In genomic region chr12:113055594-113056380, GRCh38 we compare ENCODE assay signal across 11 cellular contexts. TPM values are rescaled to one million over a fixed set of nuclear protein-coding genes. Genes with fewer than 3 reads are reported as not detected.
DNase-seq lines count a peak whose midpoint lies in the region; ATAC-seq and TF ChIP-seq lines count a peak whose summit lies in the region.
"Had no signal": no experiment of that assay in that cellular context is flagged by ENCODE, and none has a peak within 500 bp of the region (broad histone marks: within the 10 kb centered on the region; RNA-seq: fewer than 3 reads in every experiment).

No MANE protein-coding gene starts in this region.

- TF ChIP-seq CTCF in prostate gland (IDR thresholded peaks at IDR 0.05): no peak

- ATAC-seq in stimulated activated naive CD8-positive, alpha-beta T cell treated with anti-CD3 and anti-CD28 coated beads, Interleukin-15, Interleukin-2, amounts not matched to agents 100 U/mL and 50 U/mL, for 24 hours: no peak
- ATAC-seq in activated naive CD8-positive, alpha-beta T cell treated with anti-CD3 and anti-CD28 coated beads, Interleukin-2, amount 50 U/mL, for 24 hours: no peak
- ATAC-seq in GM18498 (IDR thresholded peaks at IDR 0.05; ENCODE audit: unreplicated experiment) (no peak), HG03565 (IDR thresholded peaks at IDR 0.05; ENCODE audit: unreplicated experiment) (no peak), HG03159 (IDR thresholded peaks at IDR 0.05; ENCODE audit: unreplicated experiment) (no peak)

- H3K36me3 Mint-ChIP-seq in stimulated activated naive CD8-positive, alpha-beta T cell treated with anti-CD3 and anti-CD28 coated beads, Interleukin-15, Interleukin-2, amounts not matched to agents 100 ng/mL and 50 ng/mL, for 24 hours (ENCODE audit: low read depth): no peaks in the 10 kb centered on the region
- no peaks in the 10 kb centered on the region for H3K36me3 Mint-ChIP-seq in activated naive CD8-positive, alpha-beta T cell treated with anti-CD3 and anti-CD28 coated beads, Interleukin-2, amount 50 U/mL, for 24 hours (ENCODE audit: low read depth)

- WGBS in mesodermal cell (ENCODE audit: insufficient coverage in 2 of 2), 2 experiments: 67 to 84% methylated on average over 4 to 9 of the region's 13 CpGs
- 54% methylated on average over 13 of the region's 13 CpGs for WGBS in prostate gland

- H3K27ac Mint-ChIP-seq in stimulated activated naive CD8-positive, alpha-beta T cell treated with anti-CD3 and anti-CD28 coated beads, Interleukin-15, Interleukin-2, amounts not matched to agents 100 ng/mL and 50 ng/mL, for 24 hours: no peak overlapping the region
- peak overlapping the region; percentile 23 for H3K27ac Mint-ChIP-seq in activated naive CD8-positive, alpha-beta T cell treated with anti-CD3 and anti-CD28 coated beads, Interleukin-2, amount 50 U/mL, for 24 hours

- intact Hi-C loops in prostate gland (cut with DNase I): no loop called here

- DNase-seq in stimulated activated naive CD8-positive, alpha-beta T cell treated with anti-CD3 and anti-CD28 coated beads, Interleukin-15, Interleukin-2, amounts not matched to agents 100 U/mL and 50 U/mL, for 24 hours: no peak
- DNase-seq in activated naive CD8-positive, alpha-beta T cell treated with anti-CD3 and anti-CD28 coated beads, Interleukin-2, amount 50 U/mL, for 24 hours: no peak
- no peak for DNase-seq in prostate gland (ENCODE audit: low spot score)
- DNase-seq: esophagus squamous epithelium, NCI-H2107 had no signal

- H3K27ac ChIP-seq in mesodermal cell (ENCODE audit: low read depth, low read length, severe bottlenecking) (no peak overlapping the region), prostate gland (no peak overlapping the region)
- H3K27ac ChIP-seq: C4-2B had no signal

- no peaks in the 10 kb centered on the region for H3K27me3 ChIP-seq in prostate gland (replicated peaks; ENCODE audit: insufficient read depth)

- H3K4me1 ChIP-seq in mesodermal cell (ENCODE audit: control insufficient read depth, insufficient read depth, low read length, poor library complexity, severe bottlenecking) (no peaks in the 10 kb centered on the region), prostate gland (replicated peaks) (peaks cover 3% of the 10 kb centered on the region)

- TF ChIP-seq POLR2A in prostate gland (IDR thresholded peaks at IDR 0.05): no peak

- H3K27me3 Mint-ChIP-seq in stimulated activated naive CD8-positive, alpha-beta T cell treated with anti-CD3 and anti-CD28 coated beads, Interleukin-15, Interleukin-2, amounts not matched to agents 100 ng/mL and 50 ng/mL, for 24 hours: no peaks in the 10 kb centered on the region
- H3K27me3 Mint-ChIP-seq in activated naive CD8-positive, alpha-beta T cell treated with anti-CD3 and anti-CD28 coated beads, Interleukin-2, amount 50 U/mL, for 24 hours: peaks cover 3% of the 10 kb centered on the region

- peaks cover 18% of the 10 kb centered on the region for H3K4me1 Mint-ChIP-seq in stimulated activated naive CD8-positive, alpha-beta T cell treated with anti-CD3 and anti-CD28 coated beads, Interleukin-15, Interleukin-2, amounts not matched to agents 100 ng/mL and 50 ng/mL, for 24 hours (ENCODE audit: low read depth)
- peaks cover 22% of the 10 kb centered on the region for H3K4me1 Mint-ChIP-seq in activated naive CD8-positive, alpha-beta T cell treated with anti-CD3 and anti-CD28 coated beads, Interleukin-2, amount 50 U/mL, for 24 hours

- no peaks in the 10 kb centered on the region for H3K9me3 Mint-ChIP-seq in stimulated activated naive CD8-positive, alpha-beta T cell treated with anti-CD3 and anti-CD28 coated beads, Interleukin-15, Interleukin-2, amounts not matched to agents 100 ng/mL and 50 ng/mL, for 24 hours
- no peaks in the 10 kb centered on the region for H3K9me3 Mint-ChIP-seq in activated naive CD8-positive, alpha-beta T cell treated with anti-CD3 and anti-CD28 coated beads, Interleukin-2, amount 50 U/mL, for 24 hours

- H3K4me3 Mint-ChIP-seq in stimulated activated naive CD8-positive, alpha-beta T cell treated with anti-CD3 and anti-CD28 coated beads, Interleukin-15, Interleukin-2, amounts not matched to agents 100 ng/mL and 50 ng/mL, for 24 hours: peak overlapping the region; percentile 59
- peak overlapping the region; percentile 65 for H3K4me3 Mint-ChIP-seq in activated naive CD8-positive, alpha-beta T cell treated with anti-CD3 and anti-CD28 coated beads, Interleukin-2, amount 50 U/mL, for 24 hours

- H3K36me3 ChIP-seq in mesodermal cell (ENCODE audit: control insufficient read depth, insufficient read depth, low read length) (no peaks in the 10 kb centered on the region), prostate gland (no peaks in the 10 kb centered on the region)
- H3K36me3 ChIP-seq: esophagus squamous epithelium had no signal

- H3K4me3 ChIP-seq in mesodermal cell (ENCODE audit: extremely low read depth, insufficient read depth, low read length, poor library complexity, severe bottlenecking): peak overlapping the region; percentile 39
- no peak overlapping the region for H3K4me3 ChIP-seq in prostate gland

- H3K9me3 ChIP-seq in mesodermal cell (ENCODE audit: control insufficient read depth, low read length) (no peaks in the 10 kb centered on the region), prostate gland (no peaks in the 10 kb centered on the region)
- H3K9me3 ChIP-seq: esophagus squamous epithelium had no signal

RNA-seq across cellular contexts. Expression of gene DTX1, which starts 0.7 kb away (rescaled TPM):
- 12.2 TPM for polyA plus RNA-seq in mesodermal cell (2013, experiment 1 of 2)
- 5.7 TPM for polyA plus RNA-seq in mesodermal cell (2013, experiment 2 of 2)
- 10 to 100 TPM in 1 of 2 donors, 1 to 10 TPM in 1; 2.6 to 21.2 TPM for total RNA-seq in prostate gland
